In genomic region chr2:41840702-41841551, GRCh38 we compare ENCODE assay signal across 8 cellular contexts.
DNase-seq lines count a peak whose midpoint lies in the region; ATAC-seq and TF ChIP-seq lines count a peak whose summit lies in the region.

No MANE protein-coding gene starts in this region.

- peak overlapping the region; percentile 77 for H3K27ac ChIP-seq in cingulate gyrus (ENCODE audit: low read depth, low read length)

- TF ChIP-seq CTCF in AG09319 (IDR thresholded peaks at IDR 0.05; ENCODE audit: low read depth, low read length): no peak; the same call in none of the 2 replicates

- peak; percentile 88 for DNase-seq in AG09319 (ENCODE audit: extremely low read depth, low read depth)
- DNase-seq in NCI-H446 (lab: John Stamatoyannopoulos, UW): peak; percentile 88 to 95
- DNase-seq in activated CD4-positive, alpha-beta T cell treated with anti-CD3 and anti-CD28 coated beads for 24 hours (ENCODE audit: low read depth in 2 of 2): peak; percentile 96 to 98
- DNase-seq in kidney glomerular epithelial cell (lab: John Stamatoyannopoulos, UW): peak; percentile 97
- peak; percentile 93 to 97 for DNase-seq in stimulated activated CD4-positive, alpha-beta T cell treated with anti-CD3 and anti-CD28 coated beads, Interleukin-1b, Interleukin-23, amount 100 ng/mL, for 1 hour (ENCODE audit: low read depth in 2 of 2)

- ATAC-seq in GM19025 (IDR thresholded peaks at IDR 0.05; ENCODE audit: low read depth, unreplicated experiment) (peak; percentile 100), HG03342 (IDR thresholded peaks at IDR 0.05; ENCODE audit: unreplicated experiment) (peak; percentile 100)

Comparison
In these comparisons a context has a peak if more than half of its experiments do, and no peak if none do; other contexts are left out.
1. Peak in every context shown above with its lines: DNase-seq, ATAC-seq and H3K27ac ChIP-seq.